1 cellular context compared by ENCODE assay signal in the genomic region with DNA sequence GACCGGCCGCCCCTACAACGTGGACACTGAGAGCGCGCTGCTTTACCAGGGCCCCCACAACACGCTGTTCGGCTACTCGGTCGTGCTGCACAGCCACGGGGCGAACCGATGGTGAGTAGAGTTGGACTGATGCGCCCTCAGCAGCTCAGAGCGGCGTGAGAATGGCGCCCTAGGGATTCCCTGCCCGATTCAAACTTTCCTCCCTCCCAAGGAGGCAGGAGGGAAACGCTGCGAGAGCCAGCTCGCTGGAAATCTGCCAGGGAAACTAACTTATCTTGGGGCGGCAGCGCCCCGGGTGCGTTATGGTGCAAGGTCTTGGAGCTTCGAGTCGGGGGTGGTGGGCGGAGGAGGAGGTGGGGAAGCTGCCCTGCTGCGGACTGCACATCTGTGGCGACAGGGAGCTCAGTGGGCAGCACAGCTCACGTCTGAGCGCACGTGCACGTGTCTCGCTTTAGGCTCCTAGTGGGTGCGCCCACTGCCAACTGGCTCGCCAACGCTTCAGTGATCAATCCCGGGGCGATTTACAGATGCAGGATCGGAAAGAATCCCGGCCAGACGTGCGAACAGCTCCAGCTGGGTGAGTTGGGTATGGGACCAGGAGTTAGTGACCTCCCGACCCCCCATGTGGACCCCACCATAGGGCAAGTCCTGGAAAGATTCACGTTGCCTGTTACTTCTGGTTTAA.
TF ChIP-seq lines count a peak whose summit lies in the region.

No MANE protein-coding gene starts in this region.

TF ChIP-seq in GM23338, 12 proteins besides CTCF, POLR2A, EP300 and RAD21 (continued from another document):
- TF ChIP-seq ZNF462 (CRISPR knock-in tag; IDR thresholded peaks at IDR 0.05) (no peak), NANOG (IDR thresholded peaks at IDR 0.05; ENCODE audit: borderline replicate concordance) (no peak), CREB1 (CRISPR knock-in tag; IDR thresholded peaks at IDR 0.05; ENCODE audit: low read depth) (no peak), ZNF331 (CRISPR knock-in tag; IDR thresholded peaks at IDR 0.05; ENCODE audit: low read depth) (no peak), ZNF114 (CRISPR knock-in tag; IDR thresholded peaks at IDR 0.05) (no peak)
- TF ChIP-seq, protein P1, sequence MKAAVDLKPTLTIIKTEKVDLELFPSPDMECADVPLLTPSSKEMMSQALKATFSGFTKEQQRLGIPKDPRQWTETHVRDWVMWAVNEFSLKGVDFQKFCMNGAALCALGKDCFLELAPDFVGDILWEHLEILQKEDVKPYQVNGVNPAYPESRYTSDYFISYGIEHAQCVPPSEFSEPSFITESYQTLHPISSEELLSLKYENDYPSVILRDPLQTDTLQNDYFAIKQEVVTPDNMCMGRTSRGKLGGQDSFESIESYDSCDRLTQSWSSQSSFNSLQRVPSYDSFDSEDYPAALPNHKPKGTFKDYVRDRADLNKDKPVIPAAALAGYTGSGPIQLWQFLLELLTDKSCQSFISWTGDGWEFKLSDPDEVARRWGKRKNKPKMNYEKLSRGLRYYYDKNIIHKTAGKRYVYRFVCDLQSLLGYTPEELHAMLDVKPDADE (IDR thresholded peaks at IDR 0.05), result no peak
- TF ChIP-seq, protein P2, sequence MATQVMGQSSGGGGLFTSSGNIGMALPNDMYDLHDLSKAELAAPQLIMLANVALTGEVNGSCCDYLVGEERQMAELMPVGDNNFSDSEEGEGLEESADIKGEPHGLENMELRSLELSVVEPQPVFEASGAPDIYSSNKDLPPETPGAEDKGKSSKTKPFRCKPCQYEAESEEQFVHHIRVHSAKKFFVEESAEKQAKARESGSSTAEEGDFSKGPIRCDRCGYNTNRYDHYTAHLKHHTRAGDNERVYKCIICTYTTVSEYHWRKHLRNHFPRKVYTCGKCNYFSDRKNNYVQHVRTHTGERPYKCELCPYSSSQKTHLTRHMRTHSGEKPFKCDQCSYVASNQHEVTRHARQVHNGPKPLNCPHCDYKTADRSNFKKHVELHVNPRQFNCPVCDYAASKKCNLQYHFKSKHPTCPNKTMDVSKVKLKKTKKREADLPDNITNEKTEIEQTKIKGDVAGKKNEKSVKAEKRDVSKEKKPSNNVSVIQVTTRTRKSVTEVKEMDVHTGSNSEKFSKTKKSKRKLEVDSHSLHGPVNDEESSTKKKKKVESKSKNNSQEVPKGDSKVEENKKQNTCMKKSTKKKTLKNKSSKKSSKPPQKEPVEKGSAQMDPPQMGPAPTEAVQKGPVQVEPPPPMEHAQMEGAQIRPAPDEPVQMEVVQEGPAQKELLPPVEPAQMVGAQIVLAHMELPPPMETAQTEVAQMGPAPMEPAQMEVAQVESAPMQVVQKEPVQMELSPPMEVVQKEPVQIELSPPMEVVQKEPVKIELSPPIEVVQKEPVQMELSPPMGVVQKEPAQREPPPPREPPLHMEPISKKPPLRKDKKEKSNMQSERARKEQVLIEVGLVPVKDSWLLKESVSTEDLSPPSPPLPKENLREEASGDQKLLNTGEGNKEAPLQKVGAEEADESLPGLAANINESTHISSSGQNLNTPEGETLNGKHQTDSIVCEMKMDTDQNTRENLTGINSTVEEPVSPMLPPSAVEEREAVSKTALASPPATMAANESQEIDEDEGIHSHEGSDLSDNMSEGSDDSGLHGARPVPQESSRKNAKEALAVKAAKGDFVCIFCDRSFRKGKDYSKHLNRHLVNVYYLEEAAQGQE (IDR thresholded peaks at IDR 0.05; ENCODE audit: unreplicated experiment), result no peak
